ENCODE assay signal across 18 cellular contexts in genomic region chr3:143731304-143731703, GRCh38.
DNase-seq lines count a peak whose midpoint lies in the region; ATAC-seq lines count a peak whose summit lies in the region.
"Had no signal": no experiment of that assay in that cellular context is flagged by ENCODE, and none has a peak within 500 bp of the region (broad histone marks: within the 10 kb centered on the region; RNA-seq: fewer than 3 reads in every experiment).

No MANE protein-coding gene starts in this region.

- no peak overlapping the region for H3K4me3 ChIP-seq in Jurkat, Clone E6-1 (ENCODE audit: low read length)
- H3K4me3 ChIP-seq in endocrine pancreas (ENCODE audit: control insufficient read depth, insufficient read depth, low read length), result peak overlapping the region; percentile 1
- H3K4me3 ChIP-seq: BLaER1, GM12878, GM23248, HAP-1 had no signal

- peaks cover 14% of the 10 kb centered on the region for H3K4me1 Mint-ChIP-seq in stimulated activated effector memory CD8-positive, alpha-beta T cell treated with anti-CD3 and anti-CD28 coated beads, Interleukin-12 subunit alpha, Interleukin-12 subunit beta, amount 100 ng/mL, for 72 hours
- H3K4me1 Mint-ChIP-seq: CD14-positive monocyte had no signal

- ATAC-seq in stimulated activated effector memory CD8-positive, alpha-beta T cell treated with anti-CD3 and anti-CD28 coated beads, Interleukin-12 subunit alpha, Interleukin-12 subunit beta, amount 100 ng/mL, for 72 hours, result no peak
- ATAC-seq: GM12878, HepG2 had no signal

- H3K36me3 Mint-ChIP-seq in stimulated activated effector memory CD8-positive, alpha-beta T cell treated with anti-CD3 and anti-CD28 coated beads, Interleukin-12 subunit alpha, Interleukin-12 subunit beta, amount 100 ng/mL, for 72 hours, result no peaks in the 10 kb centered on the region
- H3K36me3 Mint-ChIP-seq: IgD-negative memory B cell had no signal

- H3K36me3 ChIP-seq in endocrine pancreas (ENCODE audit: control insufficient read depth, insufficient read depth, low read length), result no peaks in the 10 kb centered on the region
- H3K36me3 ChIP-seq: BLaER1, HAP-1 had no signal

- no peaks in the 10 kb centered on the region for H3K27me3 ChIP-seq in endocrine pancreas (ENCODE audit: control insufficient read depth, insufficient read depth, low read length)
- H3K27me3 ChIP-seq: BLaER1 had no signal

- no peaks in the 10 kb centered on the region for H3K9me3 ChIP-seq in endocrine pancreas (ENCODE audit: control insufficient read depth, low read length)
- H3K9me3 ChIP-seq: BLaER1, HAP-1 had no signal

- H3K9me3 Mint-ChIP-seq in stimulated activated effector memory CD8-positive, alpha-beta T cell treated with anti-CD3 and anti-CD28 coated beads, Interleukin-12 subunit alpha, Interleukin-12 subunit beta, amount 100 ng/mL, for 72 hours, result no peaks in the 10 kb centered on the region
- H3K9me3 Mint-ChIP-seq: CD4-positive, alpha-beta memory T cell; IgD-negative memory B cell had no signal

- H3K4me1 ChIP-seq in endocrine pancreas (ENCODE audit: control insufficient read depth, insufficient read depth, low read length), result peaks cover 60% of the 10 kb centered on the region
- H3K4me1 ChIP-seq: BLaER1, HAP-1 had no signal

- H3K27ac Mint-ChIP-seq in stimulated activated effector memory CD8-positive, alpha-beta T cell treated with anti-CD3 and anti-CD28 coated beads, Interleukin-12 subunit alpha, Interleukin-12 subunit beta, amount 100 ng/mL, for 72 hours, result peak overlapping the region; percentile 12
- H3K27ac Mint-ChIP-seq: CD14-positive monocyte, IgD-negative memory B cell had no signal

- no peak overlapping the region for H3K9ac ChIP-seq in endocrine pancreas (ENCODE audit: control insufficient read depth, insufficient read depth, low read length)
- H3K9ac ChIP-seq: BLaER1, GM23248 had no signal

- no peak overlapping the region for H3K4me3 Mint-ChIP-seq in stimulated activated effector memory CD8-positive, alpha-beta T cell treated with anti-CD3 and anti-CD28 coated beads, Interleukin-12 subunit alpha, Interleukin-12 subunit beta, amount 100 ng/mL, for 72 hours
- H3K4me3 Mint-ChIP-seq: CD14-positive monocyte; CD4-positive, alpha-beta memory T cell; IgD-negative memory B cell had no signal

- peak; percentile 72 for DNase-seq in DMS53 (lab: John Stamatoyannopoulos, UW)
- peak; percentile 20 for DNase-seq in Jurkat, Clone E6-1 (ENCODE audit: low read depth, low spot score)
- no peak for DNase-seq in stimulated activated effector memory CD8-positive, alpha-beta T cell treated with anti-CD3 and anti-CD28 coated beads, Interleukin-12 subunit alpha, Interleukin-12 subunit beta, amount 100 ng/mL, for 72 hours (ENCODE audit: low spot score in 2 of 2)
- DNase-seq in OCI-M1 (lab: John Stamatoyannopoulos, UW), result no peak
- DNase-seq in GM19240 (ENCODE audit: insufficient read length, low spot score), result no peak
- DNase-seq in NCI-H2196 treated with DMSO at 0.1 percent for 48 hours (lab: John Stamatoyannopoulos, UW; ENCODE audit: unreplicated experiment), result no peak
- DNase-seq: 8988T; CD4-positive, alpha-beta memory T cell; DMS79 treated with DMSO at 0.1 percent for 48 hours; EL; GM23248 had no signal

Comparison
In these comparisons a context has a peak if more than half of its experiments do, and no peak if none do; other contexts are left out.
1. DNase-seq: peak in DMS53 (single experiment) and Jurkat, Clone E6-1 (single experiment); none in stimulated activated effector memory CD8-positive, alpha-beta T cell treated with anti-CD3 and anti-CD28 coated beads, Interleukin-12 subunit alpha, Interleukin-12 subunit beta, amount 100 ng/mL, for 72 hours (0 of 2), OCI-M1 (single experiment), GM19240 (single experiment) and NCI-H2196 treated with DMSO at 0.1 percent for 48 hours (single experiment).